ENCODE assay signal across 15 cellular contexts in genomic region chr17:41189837-41190318, GRCh38. TPM values are rescaled to one million over a fixed set of nuclear protein-coding genes. Genes with fewer than 3 reads are reported as not detected.
DNase-seq lines count a peak whose midpoint lies in the region; ATAC-seq, FAIRE-seq and TF ChIP-seq lines count a peak whose summit lies in the region.
"Not testable (repeated sequence)": the region's sequence is repeated elsewhere in the genome, so short reads cannot be mapped to it uniquely, and the experiment has no call there.
"Had no signal": no experiment of that assay in that cellular context is flagged by ENCODE, and none has a peak within 500 bp of the region (broad histone marks: within the 10 kb centered on the region; RNA-seq: fewer than 3 reads in every experiment).

TSS of gene KRTAP9-1 (plus strand) at chr17:41189887. CDS start at chr17:41189887, 0 bp downstream.

- not testable (repeated sequence) for H3K9me3 Mint-ChIP-seq in H9; activated CD4-positive, alpha-beta T cell treated with anti-CD3 and anti-CD28 coated beads, Interleukin-2, amount 10 ng/mL, durations not matched to agents 24 days and 14 days; stimulated activated memory B cell treated with anti-CD40 and anti-IgM and Interleukin-4, amounts not matched to agents 10 μg/mL and 1 μg/mL and 100 μg/mL, for 72 hours

- not testable (repeated sequence) for H3K4me3 Mint-ChIP-seq in H9; activated CD4-positive, alpha-beta T cell treated with anti-CD3 and anti-CD28 coated beads, Interleukin-2, amount 10 ng/mL, durations not matched to agents 24 days and 14 days; stimulated activated memory B cell treated with anti-CD40 and anti-IgM and Interleukin-4, amounts not matched to agents 10 μg/mL and 1 μg/mL and 100 μg/mL, for 72 hours

- peak within 1 kb of the TSS; percentile 51; the same call in 1 of the 2 replicates for H3K14ac ChIP-seq in H9 (ENCODE audit: insufficient read depth, low read length)
- H3K14ac ChIP-seq in H1 (ENCODE audit: insufficient read length), result not testable (repeated sequence)

- not testable (repeated sequence) for H2BK120ac ChIP-seq in H9 (ENCODE audit: low read depth, low read length, poor library complexity, severe bottlenecking); H1 (replicated peaks; ENCODE audit: low read depth, low read length)

- not testable (repeated sequence) for TF ChIP-seq EP300 in Ishikawa (IDR thresholded peaks at IDR 0.05; ENCODE audit: borderline replicate concordance); H1 (IDR thresholded peaks at IDR 0.05; ENCODE audit: borderline replicate concordance in 1 of 2, low read depth in 2 of 2, low read length in 2 of 2); HepG2 (IDR thresholded peaks at IDR 0.05; ENCODE audit: low read depth in 2 of 2, low read length in 2 of 2); HepG2 (CRISPR knock-in tag; IDR thresholded peaks at IDR 0.05; ENCODE audit: borderline replicate concordance)

- H3K4me2 ChIP-seq in H9 (ENCODE audit: insufficient read depth, insufficient read length, low read length); H1 (ENCODE audit: insufficient read depth in 1 of 2, low read depth in 2 of 2, low read length in 2 of 2); HepG2 (ENCODE audit: low read depth, low read length): not testable (repeated sequence)

- not testable (repeated sequence) for TF ChIP-seq RAD21 in Ishikawa (IDR thresholded peaks at IDR 0.05; ENCODE audit: low read depth); H1 (IDR thresholded peaks at IDR 0.05 in 1 of 2, conservative IDR thresholded peaks at IDR 0.05 in 1 of 2; ENCODE audit: low read depth in 2 of 2, low read length in 2 of 2); HepG2 (CRISPR knock-in tag; IDR thresholded peaks at IDR 0.05)

- not testable (repeated sequence) for TF ChIP-seq POLR2A in H1 (IDR thresholded peaks at IDR 0.05; ENCODE audit: control extremely low read depth in 1 of 2, low read depth in 2 of 2, low read length in 2 of 2); HepG2 (IDR thresholded peaks at IDR 0.05; ENCODE audit: insufficient read depth in 1 of 2, low read depth in 2 of 2, low read length in 2 of 2)

- not testable (repeated sequence) for H4K91ac ChIP-seq in H9 (ENCODE audit: insufficient read length, low read depth, low read length); H1 (replicated peaks; ENCODE audit: insufficient read length, low read length)

- not testable (repeated sequence) for H3K27ac Mint-ChIP-seq in H9; activated CD4-positive, alpha-beta T cell treated with anti-CD3 and anti-CD28 coated beads, Interleukin-2, amount 10 ng/mL, durations not matched to agents 24 days and 14 days
- peak within 1 kb of the TSS; percentile 18 for H3K27ac Mint-ChIP-seq in stimulated activated memory B cell treated with anti-CD40 and anti-IgM and Interleukin-4, amounts not matched to agents 10 μg/mL and 1 μg/mL and 100 μg/mL, for 72 hours

- in situ Hi-C loops in HepG2 (cut with HindIII; ENCODE audit: extremely low pct_ligation_motif_present, low pct_unique_long_range_greater_than_20kb), result not testable (repeated sequence)

- no CpG with 5 or more reads among the region's 1 CpG for WGBS in H9 (ENCODE audit: extremely low coverage, insufficient read length, low lambda C conversion rate)
- 92% methylated on average over 1 of the region's 1 CpG; no CpG with 5 or more reads in 1 of the 2 experiments for WGBS in H1 (ENCODE audit: extremely low coverage in 1 of 2, insufficient coverage in 1 of 2, insufficient read length in 1 of 2, insufficient replicate concordance in 2 of 2, low coverage in 1 of 2, low lambda C conversion rate in 2 of 2, missing lambda C conversion rate in 1 of 2), 2 experiments
- 0% methylated on average over 1 of the region's 1 CpG for WGBS in HepG2 (ENCODE audit: low lambda C conversion rate)

- not testable (repeated sequence) for H3K36me3 ChIP-seq in SJCRH30; H1 (ENCODE audit: control insufficient read depth in 2 of 4, insufficient read depth in 4 of 4, low read length in 3 of 4); HepG2 (replicated peaks in 1 of 2; ENCODE audit: control insufficient read depth in 1 of 2, insufficient read depth in 2 of 2, low read length in 2 of 2)

- not testable (repeated sequence) for H3K27ac ChIP-seq in H9 (ENCODE audit: insufficient read length, low read depth, low read length); H1 (ENCODE audit: low read depth, low read length); HepG2 (ENCODE audit: extremely low read length, insufficient read depth, low read length)
- H3K27ac ChIP-seq in SJCRH30, result peak within 1 kb of the TSS; percentile 45; the same call in 1 of the 2 replicates

- not testable (repeated sequence) for H2BK12ac ChIP-seq in H9 (ENCODE audit: insufficient read length, low read depth, low read length); H1 (ENCODE audit: low read depth, low read length)

- not testable (repeated sequence) for H3K23ac ChIP-seq in H9 (ENCODE audit: insufficient read length, low read depth, low read length); H1 (ENCODE audit: insufficient read length)

- H2BK15ac ChIP-seq in H9 (ENCODE audit: low read depth, low read length); H1 (ENCODE audit: low read length): not testable (repeated sequence)

- not testable (repeated sequence) for H3K27me3 Mint-ChIP-seq in H9 (ENCODE audit: low read depth); activated CD4-positive, alpha-beta T cell treated with anti-CD3 and anti-CD28 coated beads, Interleukin-2, amount 10 ng/mL, durations not matched to agents 24 days and 14 days
- H3K27me3 Mint-ChIP-seq in stimulated activated memory B cell treated with anti-CD40 and anti-IgM and Interleukin-4, amounts not matched to agents 10 μg/mL and 1 μg/mL and 100 μg/mL, for 72 hours, result peaks cover 32% of the 10 kb centered on the region

- H2BK20ac ChIP-seq in H9 (ENCODE audit: low read depth, low read length, poor library complexity, severe bottlenecking); H1 (ENCODE audit: low read length): not testable (repeated sequence)

- not testable (repeated sequence) for BruUV-seq in HepG2 (replicated peaks; lab: Mats Ljungman, UMichigan)

- H3K4me3 ChIP-seq in SJCRH30; H1 (ENCODE audit: extremely low read depth in 1 of 4, insufficient read depth in 2 of 4, low read depth in 3 of 4, low read length in 4 of 4); HepG2 (replicated peaks in 1 of 3; ENCODE audit: insufficient read depth in 1 of 3, low read depth in 2 of 3, low read length in 3 of 3): not testable (repeated sequence)

- H3K27me3 ChIP-seq in H9 (ENCODE audit: insufficient read depth, low read length); SJCRH30; H1 (replicated peaks in 1 of 4; ENCODE audit: control insufficient read depth in 3 of 4, extremely low read depth in 1 of 4, insufficient read depth in 3 of 4, low read length in 3 of 4); HepG2 (ENCODE audit: control insufficient read depth in 1 of 2, insufficient read depth in 2 of 2, low read length in 2 of 2): not testable (repeated sequence)

- not testable (repeated sequence) for DNase-seq in H9; H1 (ENCODE audit: low read depth in 1 of 2, low spot score in 2 of 2); HepG2 (ENCODE audit: low spot score)
- DNase-seq in SJCRH30, result peak in 1 of 2 experiments; percentile 11
- peak; percentile 22 for DNase-seq in activated CD4-positive, alpha-beta T cell treated with anti-CD3 and anti-CD28 coated beads, Interleukin-2, amount 10 ng/mL, durations not matched to agents 24 days and 14 days

- not testable (repeated sequence) for H4K5ac ChIP-seq in H9 (ENCODE audit: insufficient read length, low read depth, low read length); H1 (ENCODE audit: insufficient read length, low read depth, low read length)

- intact Hi-C loops in activated CD4-positive, alpha-beta T cell treated with anti-CD3 and anti-CD28 coated beads, Interleukin-2, amount 10 ng/mL, durations not matched to agents 24 days and 14 days (cut with micrococcal nuclease); HepG2 (cut with micrococcal nuclease; ENCODE audit: unreplicated experiment): not testable (repeated sequence)

- H3K4me1 Mint-ChIP-seq in H9; activated CD4-positive, alpha-beta T cell treated with anti-CD3 and anti-CD28 coated beads, Interleukin-2, amount 10 ng/mL, durations not matched to agents 24 days and 14 days; stimulated activated memory B cell treated with anti-CD40 and anti-IgM and Interleukin-4, amounts not matched to agents 10 μg/mL and 1 μg/mL and 100 μg/mL, for 72 hours: not testable (repeated sequence)

- CTCF ChIA-PET in H1 (lab: Charles Lee; ENCODE audit: partially characterized antibody); HepG2 (lab: Yijun Ruan, JAX; ENCODE audit: low intra/inter-chr PET ratio, low total read pairs): not testable (repeated sequence)

- H3K23me2 ChIP-seq in H9 (ENCODE audit: insufficient read length, low read depth, low read length, poor library complexity, severe bottlenecking); H1 (ENCODE audit: low read depth, low read length): not testable (repeated sequence)

- not testable (repeated sequence) for H2AK5ac ChIP-seq in H9 (ENCODE audit: insufficient read length, low read length); H1 (ENCODE audit: low read depth, low read length)

- TF ChIP-seq CTCF in H9 (conservative IDR thresholded peaks at IDR 0.05); H1 (IDR thresholded peaks at IDR 0.05; ENCODE audit: control extremely low read depth in 1 of 3, insufficient read depth in 1 of 3, low read depth in 1 of 3, low read length in 3 of 3); HepG2 (CRISPR knock-in tag; IDR thresholded peaks at IDR 0.05): not testable (repeated sequence)

- H3K56ac ChIP-seq in H9 (ENCODE audit: insufficient read length, low read depth, low read length); H1 (replicated peaks; ENCODE audit: insufficient read length, low read depth, low read length): not testable (repeated sequence)

- not testable (repeated sequence) for H3K4me1 ChIP-seq in H9 (ENCODE audit: insufficient read depth, low read length); H1 (replicated peaks in 1 of 4; ENCODE audit: control insufficient read depth in 3 of 4, insufficient read depth in 4 of 4, low read length in 3 of 4); HepG2 (ENCODE audit: insufficient read depth, low read length)
- H3K4me1 ChIP-seq in SJCRH30, result peaks cover 16% of the 10 kb centered on the region

- not testable (repeated sequence) for ATAC-seq in HepG2; stimulated activated memory B cell treated with anti-CD40 and anti-IgM and Interleukin-4, amounts not matched to agents 10 μg/mL and 1 μg/mL and 100 μg/mL, for 72 hours

- not testable (repeated sequence) for H3T11ph ChIP-seq in H9 (ENCODE audit: low read length)

- not testable (repeated sequence) for H3K4ac ChIP-seq in H9 (ENCODE audit: low read depth, low read length); H1 (replicated peaks; ENCODE audit: insufficient read length, low read depth, low read length)

- H3K18ac ChIP-seq in H9 (ENCODE audit: insufficient read length, low read depth, low read length); H1 (ENCODE audit: extremely low read depth, low read length): not testable (repeated sequence)

- not testable (repeated sequence) for H2AFZ ChIP-seq in H9 (ENCODE audit: low read length); H1 (ENCODE audit: low read length); HepG2 (ENCODE audit: low read length)

- not testable (repeated sequence) for H3K9ac ChIP-seq in H9 (ENCODE audit: extremely low read depth, insufficient read length, low read length); H1 (replicated peaks in 1 of 4; ENCODE audit: extremely low read depth in 1 of 4, low read depth in 3 of 4, low read length in 3 of 4); HepG2 (ENCODE audit: insufficient read depth, low read depth, low read length)

- H4K8ac ChIP-seq in H9 (replicated peaks; ENCODE audit: insufficient read length, low read depth, low read length), result not testable (repeated sequence)
- H4K8ac ChIP-seq in H1 (ENCODE audit: extremely low read depth, insufficient read depth, low read length), result peak within 1 kb of the TSS; percentile 35; the same call in 1 of the 2 replicates

- H3K36me3 Mint-ChIP-seq in H9 (ENCODE audit: insufficient read depth in 1 of 3, low read depth in 3 of 3); activated CD4-positive, alpha-beta T cell treated with anti-CD3 and anti-CD28 coated beads, Interleukin-2, amount 10 ng/mL, durations not matched to agents 24 days and 14 days (ENCODE audit: low read depth); stimulated activated memory B cell treated with anti-CD40 and anti-IgM and Interleukin-4, amounts not matched to agents 10 μg/mL and 1 μg/mL and 100 μg/mL, for 72 hours: not testable (repeated sequence)

- not testable (repeated sequence) for H2BK5ac ChIP-seq in H9 (ENCODE audit: insufficient read length, low read length)
- H2BK5ac ChIP-seq in H1 (ENCODE audit: low read depth, low read length), result 0 out of 2 replicates have a peak within 1 kb of the TSS, but pooled peaks have one; percentile 8

- not testable (repeated sequence) for H3K79me1 ChIP-seq in H9 (ENCODE audit: insufficient read depth, low read depth, low read length, poor library complexity, severe bottlenecking); H1 (ENCODE audit: low read depth, low read length)

- not testable (repeated sequence) for H3K9me3 ChIP-seq in H9 (ENCODE audit: control insufficient read depth, low read depth, low read length); SJCRH30 (replicated peaks); H1 (ENCODE audit: insufficient read depth in 2 of 2, low read depth in 1 of 2, low read length in 1 of 2); HepG2 (ENCODE audit: low read length)

- POLR2A ChIA-PET in H1 (lab: Charles Lee; ENCODE audit: partially characterized antibody); HepG2 (lab: Yijun Ruan, JAX): not testable (repeated sequence)

- not testable (repeated sequence) for H4K20me1 ChIP-seq in H9 (ENCODE audit: control insufficient read depth, insufficient read depth, insufficient read length); H1 (replicated peaks in 1 of 2; ENCODE audit: control insufficient read depth in 1 of 2, insufficient read depth in 2 of 2, low read length in 2 of 2); HepG2 (ENCODE audit: insufficient read depth, low read length)

- not testable (repeated sequence) for FAIRE-seq in H1 (lab: Jason Lieb, UNC); HepG2 (lab: Jason Lieb, UNC)

- not testable (repeated sequence) for H3K79me2 ChIP-seq in H9 (ENCODE audit: insufficient read depth, low read length); H1 (ENCODE audit: control insufficient read depth in 1 of 2, insufficient read depth in 2 of 2, low read length in 2 of 2); HepG2 (ENCODE audit: insufficient read depth, low read length)

RNA-seq across cellular contexts. Expression of gene KRTAP9-1, which starts in this region (rescaled TPM):
- total RNA-seq in H9 (2021), result not detected in 2 replicates
- not detected in 2 replicates for total RNA-seq in SJCRH30 (2014; rRNA removed; shearing (Covaris generic))
- total RNA-seq in activated CD4-positive, alpha-beta T cell treated with anti-CD3 and anti-CD28 coated beads, Interleukin-2, amount 10 ng/mL, durations not matched to agents 24 days and 14 days, result not detected in 2 replicates
- not detected in 2 replicates for total RNA-seq in H1 (2021; fragmentation: NEBNext Ultra II Directional; extraction: Animal tissue kit (Norgen Biotek cat#: 25700))
- polyA plus RNA-seq in H1 (2011; rRNA removed), result not detected in 2 replicates
- polyA plus RNA-seq in H1 (2011; cell fraction: cytosol; rRNA removed), result not detected
- polyA plus RNA-seq in H1 (2011; cell fraction: nucleus; rRNA removed), result not detected
- polyA plus RNA-seq in H1 (2012, experiment 1 of 2), result not detected in 4 replicates
- polyA plus RNA-seq in H1 (2012, experiment 2 of 2), result not detected
- polyA plus RNA-seq in H1 (2013, experiment 1 of 2), result not detected
- not detected for polyA plus RNA-seq in H1 (2013, experiment 2 of 2)
- not detected in 2 replicates for polyA minus RNA-seq in H1 (2011; rRNA and poly(A)+ RNA removed)
- polyA minus RNA-seq in H1 (2011; cell fraction: cytosol; rRNA and poly(A)+ RNA removed), result not detected
- not detected for polyA minus RNA-seq in H1 (2011; cell fraction: nucleus; rRNA and poly(A)+ RNA removed)
- not detected in 2 replicates for total RNA-seq in HepG2 (2016; rRNA removed; fragmentation: Illumina TruSeq; extraction: Trizol)
- total RNA-seq in HepG2 (2016; cell fraction: cytosol; rRNA removed; fragmentation: Illumina TruSeq; extraction: Trizol; ENCODE audit: low read depth), result not detected in 2 replicates
- not detected in 2 replicates for total RNA-seq in HepG2 (2016; cell fraction: insoluble cytoplasmic fraction; rRNA removed; fragmentation: Illumina TruSeq; extraction: Trizol)
- not detected in 2 replicates for total RNA-seq in HepG2 (2016; cell fraction: membrane; rRNA removed; fragmentation: Illumina TruSeq; extraction: Trizol)
- total RNA-seq in HepG2 (2016; cell fraction: nucleus; rRNA removed; fragmentation: Illumina TruSeq; extraction: Trizol), result not detected in 2 replicates
- polyA plus RNA-seq in HepG2 (2011; rRNA removed), result not detected in 2 replicates
- polyA plus RNA-seq in HepG2 (2011; cell fraction: cytosol; rRNA removed), result not detected in 2 replicates
- polyA plus RNA-seq in HepG2 (2011; cell fraction: nucleus; rRNA removed), result not detected in 2 replicates
- polyA plus RNA-seq in HepG2 (2012), result not detected in 2 replicates
- not detected in 2 replicates for polyA plus RNA-seq in HepG2 (2016; cell fraction: cytosol; fragmentation: Illumina TruSeq; extraction: Trizol; ENCODE audit: low read depth)
- not detected in 2 replicates for polyA plus RNA-seq in HepG2 (2016; cell fraction: insoluble cytoplasmic fraction; fragmentation: Illumina TruSeq; extraction: Trizol; ENCODE audit: low read depth)
- not detected in 2 replicates for polyA plus RNA-seq in HepG2 (2016; cell fraction: membrane; fragmentation: Illumina TruSeq; extraction: Trizol; ENCODE audit: low read depth)
- polyA plus RNA-seq in HepG2 (2016; cell fraction: nucleus; fragmentation: Illumina TruSeq; extraction: Trizol; ENCODE audit: insufficient read depth, low read depth), result not detected in 2 replicates
- not detected in 2 replicates for polyA minus RNA-seq in HepG2 (2011; rRNA and poly(A)+ RNA removed; ENCODE audit: low replicate concordance)
- not detected in 2 replicates for polyA minus RNA-seq in HepG2 (2011; cell fraction: cytosol; rRNA and poly(A)+ RNA removed)
- not detected in 2 replicates for polyA minus RNA-seq in HepG2 (2011; cell fraction: nucleus; rRNA and poly(A)+ RNA removed)
- total RNA-seq: A673; Caco-2; Calu3; CD4-positive, alpha-beta memory T cell; CD4-positive, CD25-positive, alpha-beta regulatory T cell; CD8-positive, alpha-beta memory T cell had no signal
- polyA plus RNA-seq: AG04450; CD14-positive monocyte; CD4-positive, alpha-beta memory T cell; CD4-positive, CD25-positive, alpha-beta regulatory T cell; CD8-positive, alpha-beta memory T cell had no signal

Comparison
In these comparisons a context has a peak if more than half of its experiments do, and no peak if none do; other contexts are left out.
1. Peak in DNase-seq in activated CD4-positive, alpha-beta T cell treated with anti-CD3 and anti-CD28 coated beads, Interleukin-2, amount 10 ng/mL, durations not matched to agents 24 days and 14 days; RNA of the gene not detected or under 1 TPM.